ENCODE assay signal across 29 cellular contexts in genomic region chr1:236371083-236371482, GRCh38. TPM values are rescaled to one million over a fixed set of nuclear protein-coding genes. Genes with fewer than 3 reads are reported as not detected.
DNase-seq lines count a peak whose midpoint lies in the region; ATAC-seq, FAIRE-seq and TF ChIP-seq lines count a peak whose summit lies in the region.
"Had no signal": no experiment of that assay in that cellular context is flagged by ENCODE, and none has a peak within 500 bp of the region (broad histone marks: within the 10 kb centered on the region; RNA-seq: fewer than 3 reads in every experiment).

No MANE protein-coding gene starts in this region.

- in situ Hi-C loops in Panc1 (cut with HindIII; ENCODE audit: low pct_unique_long_range_greater_than_20kb, low sequenced_read_pairs): no loop called here

- H3K4ac ChIP-seq in H1 (replicated peaks; ENCODE audit: insufficient read length, low read depth, low read length): no peak overlapping the region

- CTCF ChIA-PET in Panc1 (lab: Charles Lee) (no interaction called here), H1 (lab: Charles Lee; ENCODE audit: partially characterized antibody) (interaction anchor here (1.1 kb wide), 1 partner anchor 81 kb away, joined by 6 read pairs; no protein-coding TSS in a partner anchor)

- H3K36me3 ChIP-seq in Panc1 (ENCODE audit: control insufficient read depth, insufficient read depth, low read length) (no peaks in the 10 kb centered on the region), H1 (ENCODE audit: control insufficient read depth in 2 of 4, insufficient read depth in 4 of 4, low read length in 3 of 4) (no peaks in the 10 kb centered on the region), MM.1S (replicated peaks; ENCODE audit: insufficient read depth, low read length) (no peaks in the 10 kb centered on the region)
- H3K36me3 ChIP-seq: BE2C, BLaER1 had no signal

- H3K56ac ChIP-seq in H1 (replicated peaks; ENCODE audit: insufficient read length, low read depth, low read length): no peak overlapping the region

- POLR2A ChIA-PET in Panc1 (lab: Charles Lee) (interaction anchor here (0.6 kb wide), 2 partner anchors 11 to 17 kb away, joined by 3 to 10 read pairs; no protein-coding TSS in a partner anchor), H1 (lab: Charles Lee; ENCODE audit: partially characterized antibody) (no interaction called here)

- H3K27ac ChIP-seq in Panc1 (ENCODE audit: low read length) (peak overlapping the region; percentile 60), H1 (ENCODE audit: low read depth, low read length) (no peak overlapping the region), MM.1S (ENCODE audit: low read length) (no peak overlapping the region)
- H3K27ac ChIP-seq: 22Rv1, BLaER1 had no signal

- no peak overlapping the region for H2BK5ac ChIP-seq in H1 (ENCODE audit: low read depth, low read length)

- H4K5ac ChIP-seq in H1 (ENCODE audit: insufficient read length, low read depth, low read length): no peak overlapping the region

- H3K23me2 ChIP-seq in H1 (ENCODE audit: low read depth, low read length): no peaks in the 10 kb centered on the region

- no peak overlapping the region for H3K18ac ChIP-seq in H1 (ENCODE audit: extremely low read depth, low read length)

- TF ChIP-seq CTCF in Panc1 (IDR thresholded peaks at IDR 0.05) (no peak), H1 (IDR thresholded peaks at IDR 0.05; ENCODE audit: control extremely low read depth in 1 of 3, insufficient read depth in 1 of 3, low read depth in 1 of 3, low read length in 3 of 3) (no peak), MM.1S (IDR thresholded peaks at IDR 0.05; ENCODE audit: low read length) (no peak)

- H2BK15ac ChIP-seq in H1 (ENCODE audit: low read length): no peak overlapping the region

- no peak for TF ChIP-seq RAD21 in H1 (IDR thresholded peaks at IDR 0.05 in 1 of 2, conservative IDR thresholded peaks at IDR 0.05 in 1 of 2; ENCODE audit: low read depth in 2 of 2, low read length in 2 of 2)

- no peak overlapping the region for H2BK12ac ChIP-seq in H1 (ENCODE audit: low read depth, low read length)

- no peak overlapping the region for H2BK20ac ChIP-seq in H1 (ENCODE audit: low read length)

- TF ChIP-seq POLR2A in H1 (IDR thresholded peaks at IDR 0.05; ENCODE audit: control extremely low read depth in 1 of 2, low read depth in 2 of 2, low read length in 2 of 2): no peak

- 93% methylated on average over 1 of the region's 1 CpG; no CpG with 5 or more reads in 1 of the 2 experiments for WGBS in H1 (ENCODE audit: extremely low coverage in 1 of 2, insufficient coverage in 1 of 2, insufficient read length in 1 of 2, insufficient replicate concordance in 2 of 2, low coverage in 1 of 2, low lambda C conversion rate in 2 of 2, missing lambda C conversion rate in 1 of 2), 2 experiments

- no peak overlapping the region for H3K23ac ChIP-seq in H1 (ENCODE audit: insufficient read length)

- no peak overlapping the region for H4K8ac ChIP-seq in H1 (ENCODE audit: extremely low read depth, insufficient read depth, low read length)

- H3K79me2 ChIP-seq in H1 (ENCODE audit: control insufficient read depth in 1 of 2, insufficient read depth in 2 of 2, low read length in 2 of 2) (no peaks in the 10 kb centered on the region), MM.1S (ENCODE audit: low read length) (no peaks in the 10 kb centered on the region)

- no peak overlapping the region for H4K91ac ChIP-seq in H1 (replicated peaks; ENCODE audit: insufficient read length, low read length)

- DNase-seq in Panc1 (ENCODE audit: low read depth, low spot score): no peak
- no peak for DNase-seq in H1 (ENCODE audit: low read depth in 1 of 2, low spot score in 2 of 2)
- DNase-seq in SW480 (ENCODE audit: low spot score): no peak
- DNase-seq in NAMALWA (ENCODE audit: low spot score): no peak
- DNase-seq in SHP77 treated with DMSO at 0.1 percent for 48 hours (lab: John Stamatoyannopoulos, UW): no peak
- DNase-seq in MM.1S: no peak
- DNase-seq: ACHN; BE2C; C1 segment of cervical spinal cord; CD4-positive, alpha-beta memory T cell; CD4-positive, CD25-positive, alpha-beta regulatory T cell; CD8-positive, alpha-beta memory T cell; COR-L47; DMS 273 treated with DMSO at 0.1 percent for 48 hours; DMS153; DMS53; DMS79; DND-41; EL; GDM1 had no signal

- H3K4me3 ChIP-seq in Panc1 (ENCODE audit: low read depth in 2 of 2, low read length in 2 of 2) (no peak overlapping the region), H1 (ENCODE audit: extremely low read depth in 1 of 4, insufficient read depth in 2 of 4, low read depth in 3 of 4, low read length in 4 of 4) (no peak overlapping the region), MM.1S (ENCODE audit: low read length) (no peak overlapping the region)
- H3K4me3 ChIP-seq: BLaER1, GM12878 had no signal

- H4K20me1 ChIP-seq in H1 (replicated peaks in 1 of 2; ENCODE audit: control insufficient read depth in 1 of 2, insufficient read depth in 2 of 2, low read length in 2 of 2): no peaks in the 10 kb centered on the region
- H4K20me1 ChIP-seq in MM.1S (ENCODE audit: insufficient read depth, low read length): no peaks in the 10 kb centered on the region
- H4K20me1 ChIP-seq: BLaER1 had no signal

- no peak overlapping the region for H2BK120ac ChIP-seq in H1 (replicated peaks; ENCODE audit: low read depth, low read length)

- no peak overlapping the region for H3K4me2 ChIP-seq in H1 (ENCODE audit: insufficient read depth in 1 of 2, low read depth in 2 of 2, low read length in 2 of 2)
- no peak overlapping the region for H3K4me2 ChIP-seq in MM.1S (ENCODE audit: low read depth, low read length)
- H3K4me2 ChIP-seq: BLaER1 had no signal

- BruUV-seq in Panc1 (replicated peaks; lab: Mats Ljungman, UMichigan): no TSS peak

- no peaks in the 10 kb centered on the region; the same call in 1 of the 2 replicates for H3K9me2 ChIP-seq in MM.1S (replicated peaks; ENCODE audit: insufficient read depth, low read length)

- H3K4me1 ChIP-seq in Panc1 (ENCODE audit: control insufficient read depth, insufficient read depth, low read length) (0 out of 2 replicates have a peak, but pooled peaks cover 4% of the 10 kb centered on the region), H1 (replicated peaks in 1 of 4; ENCODE audit: control insufficient read depth in 3 of 4, insufficient read depth in 4 of 4, low read length in 3 of 4) (no peaks in the 10 kb centered on the region), MM.1S (ENCODE audit: low read length) (no peaks in the 10 kb centered on the region)
- H3K4me1 ChIP-seq: BE2C, BLaER1 had no signal

- H3K79me1 ChIP-seq in H1 (ENCODE audit: low read depth, low read length): no peaks in the 10 kb centered on the region

- H3K9ac ChIP-seq in H1 (replicated peaks in 1 of 4; ENCODE audit: extremely low read depth in 1 of 4, low read depth in 3 of 4, low read length in 3 of 4) (no peak overlapping the region), MM.1S (ENCODE audit: low read length) (no peak overlapping the region)
- H3K9ac ChIP-seq: BLaER1 had no signal

- H3K27me3 ChIP-seq in Panc1 (ENCODE audit: control insufficient read depth, insufficient read depth, low read length) (no peaks in the 10 kb centered on the region), H1 (replicated peaks in 1 of 4; ENCODE audit: control insufficient read depth in 3 of 4, extremely low read depth in 1 of 4, insufficient read depth in 3 of 4, low read length in 3 of 4) (no peaks in the 10 kb centered on the region), MM.1S (replicated peaks; ENCODE audit: insufficient read depth, low read length) (no peaks in the 10 kb centered on the region)
- H3K27me3 ChIP-seq: BE2C, BLaER1 had no signal

- no peak for ATAC-seq in Panc1
- ATAC-seq: GM12878 had no signal

- peak; percentile 40 for FAIRE-seq in A204.1 (lab: Jason Lieb, UNC)
- peak; percentile 57 for FAIRE-seq in TTC549 (lab: Jason Lieb, UNC)
- no peak for FAIRE-seq in H1 (lab: Jason Lieb, UNC)
- FAIRE-seq: GM12878, GM18507 had no signal

- intact Hi-C loops in Panc1 (cut with micrococcal nuclease; ENCODE audit: unreplicated experiment): no loop called here

- H3F3A ChIP-seq in MM.1S (ENCODE audit: insufficient read depth, low read length): no peaks in the 10 kb centered on the region

- H2AFZ ChIP-seq in H1 (ENCODE audit: low read length): 0 out of 2 replicates have a peak overlapping the region, but pooled peaks have one; percentile 20
- H2AFZ ChIP-seq in MM.1S (ENCODE audit: low read length): no peak overlapping the region

- H3K14ac ChIP-seq in H1 (ENCODE audit: insufficient read length): no peak overlapping the region

- TF ChIP-seq EP300 in H1 (IDR thresholded peaks at IDR 0.05; ENCODE audit: borderline replicate concordance in 1 of 2, low read depth in 2 of 2, low read length in 2 of 2): no peak

- no peak overlapping the region for H2AK5ac ChIP-seq in H1 (ENCODE audit: low read depth, low read length)

- no peaks in the 10 kb centered on the region for H3K9me3 ChIP-seq in Panc1 (ENCODE audit: control insufficient read depth, insufficient read depth, low read depth, low read length)
- no peaks in the 10 kb centered on the region for H3K9me3 ChIP-seq in H1 (ENCODE audit: insufficient read depth in 2 of 2, low read depth in 1 of 2, low read length in 1 of 2)
- no peaks in the 10 kb centered on the region for H3K9me3 ChIP-seq in MM.1S (replicated peaks; ENCODE audit: insufficient read depth, low read length)

TF ChIP-seq in H1, 55 proteins besides CTCF, POLR2A, EP300 and RAD21:
- no peak for TF ChIP-seq TBP (IDR thresholded peaks at IDR 0.05; ENCODE audit: low read depth, low read length)

RNA-seq across cellular contexts. Expression of gene EDARADD, which starts 23.0 kb away (rescaled TPM):
- 35.4 TPM for total RNA-seq in Panc1 (2021; ENCODE audit: unreplicated experiment)
- polyA plus RNA-seq in Panc1 (2012; ENCODE audit: insufficient read length): 30.5 TPM
- 6.1 and 7.0 TPM in 2 replicates for total RNA-seq in H1 (2021; fragmentation: NEBNext Ultra II Directional; extraction: Animal tissue kit (Norgen Biotek cat#: 25700))
- 3.4 and 3.6 TPM in 2 replicates for polyA plus RNA-seq in H1 (2011; rRNA removed)
- polyA plus RNA-seq in H1 (2011; cell fraction: cytosol; rRNA removed): 4.0 TPM
- polyA plus RNA-seq in H1 (2011; cell fraction: nucleus; rRNA removed): 3.9 TPM
- polyA plus RNA-seq in H1 (2012, experiment 1 of 2): 4.0 to 6.2 TPM (median 5.3 TPM) in 4 replicates
- 5.3 TPM for polyA plus RNA-seq in H1 (2012, experiment 2 of 2)
- polyA plus RNA-seq in H1 (2013, experiment 1 of 2): 3.4 TPM
- 3.9 TPM for polyA plus RNA-seq in H1 (2013, experiment 2 of 2)
- 5.5 and 8.0 TPM in 2 replicates for polyA minus RNA-seq in H1 (2011; rRNA and poly(A)+ RNA removed)
- 3.9 TPM for polyA minus RNA-seq in H1 (2011; cell fraction: cytosol; rRNA and poly(A)+ RNA removed)
- polyA minus RNA-seq in H1 (2011; cell fraction: nucleus; rRNA and poly(A)+ RNA removed): 5.1 TPM
- total RNA-seq: A172 had no signal
- polyA plus RNA-seq: AG04450, CD14-positive monocyte had no signal
